18 cellular contexts compared by ENCODE assay signal in the genomic region with DNA sequence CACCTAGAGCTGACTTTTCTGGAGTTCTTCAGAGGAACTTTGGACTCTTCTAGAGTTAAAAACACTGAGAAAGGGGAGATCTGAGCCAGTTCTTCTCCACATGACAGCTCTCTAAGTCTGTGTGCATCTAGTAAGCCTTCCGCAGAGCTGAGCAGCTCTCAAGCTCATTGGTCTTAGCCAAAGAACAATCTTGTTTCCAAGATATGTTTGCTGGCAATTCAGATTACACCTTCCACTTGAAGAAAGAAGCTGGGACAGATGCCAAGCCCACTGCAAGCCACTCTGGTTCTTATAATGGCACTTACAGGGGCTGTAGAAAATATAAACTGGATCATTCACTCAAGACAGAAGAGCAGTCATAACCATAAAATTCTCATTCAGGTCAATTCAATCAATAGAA.
"Had no signal": no experiment of that assay in that cellular context is flagged by ENCODE, and none has a peak within 500 bp of the region (broad histone marks: within the 10 kb centered on the region; RNA-seq: fewer than 3 reads in every experiment).

No MANE protein-coding gene starts in this region.

- DNase-seq: cortex of kidney; dorsolateral prefrontal cortex; effector CD8-positive, alpha-beta T cell; heart left ventricle; hippocampal formation; left colon; mucosa of descending colon; naive thymus-derived CD8-positive, alpha-beta T cell; posterior cingulate gyrus; spleen; stimulated activated CD4-positive, alpha-beta T cell treated with anti-CD3 and anti-CD28 coated beads, Interleukin-15, amount 100 ng/mL, for 24 hours; stimulated activated CD4-positive, alpha-beta T cell treated with anti-CD3 and anti-CD28 coated beads, Interleukin-1b, Interleukin-23, amount 100 ng/mL, for 48 hours; stimulated activated CD4-positive, alpha-beta T cell treated with anti-CD3 and anti-CD28 coated beads, Interleukin-4, amount 100 ng/mL, for 24 hours; uterus had no signal

- H3K36me3 ChIP-seq: heart left ventricle, neutrophil, spleen, thoracic aorta, uterus had no signal

- H3K27me3 ChIP-seq: neutrophil, spleen, uterus had no signal

- H3K4me1 ChIP-seq: heart left ventricle, spleen, uterus had no signal

- H3K9me3 ChIP-seq: mucosa of descending colon, neutrophil, thoracic aorta, uterus had no signal

- ATAC-seq: heart left ventricle; left colon; mucosa of descending colon; naive thymus-derived CD8-positive, alpha-beta T cell; sciatic nerve; stimulated activated memory B cell treated with anti-CD40 and anti-IgM and Interleukin-4, amounts not matched to agents 10 μg/mL and 1 μg/mL and 100 μg/mL, for 72 hours had no signal

- H3K4me3 ChIP-seq: dorsolateral prefrontal cortex, heart left ventricle, mucosa of descending colon, spleen, thoracic aorta, uterus had no signal

- H3K27ac ChIP-seq: dorsolateral prefrontal cortex, heart left ventricle, neutrophil, spleen, thoracic aorta, uterus had no signal
